9 cellular contexts compared by ENCODE assay signal in the genomic region with DNA sequence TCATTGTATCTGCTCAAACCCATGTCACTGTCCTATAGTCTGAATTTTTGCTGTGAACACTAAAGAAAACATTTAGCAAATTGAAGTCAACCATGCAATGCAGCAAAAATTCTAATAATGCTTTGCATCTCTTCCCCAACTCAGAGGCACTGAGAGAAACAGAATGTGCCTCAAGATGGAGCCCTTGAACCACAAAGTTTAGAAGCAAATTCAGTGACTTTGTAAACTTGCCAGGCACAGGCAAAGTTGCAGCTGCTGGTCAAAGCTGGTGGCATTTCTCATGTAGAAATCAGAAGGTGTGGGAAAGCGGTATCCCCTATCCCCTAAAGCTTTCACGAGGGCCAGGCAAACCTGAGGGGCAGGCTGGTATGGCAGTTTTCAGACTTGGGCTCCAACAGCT.
DNase-seq lines count a peak whose midpoint lies in the region; ATAC-seq, FAIRE-seq and TF ChIP-seq lines count a peak whose summit lies in the region.
"Had no signal": no experiment of that assay in that cellular context is flagged by ENCODE, and none has a peak within 500 bp of the region (broad histone marks: within the 10 kb centered on the region; RNA-seq: fewer than 3 reads in every experiment).

No MANE protein-coding gene starts in this region.

- no peaks in the 10 kb centered on the region for H3K36me3 ChIP-seq in IMR-90 (ENCODE audit: control insufficient read depth, insufficient read depth, low read length)

- no peak overlapping the region for H3K4me3 ChIP-seq in IMR-90 (ENCODE audit: insufficient read depth, low read depth, low read length)

- H4K20me1 ChIP-seq in IMR-90 (ENCODE audit: insufficient read depth, low read length): no peaks in the 10 kb centered on the region

- H3K9ac ChIP-seq in IMR-90 (ENCODE audit: low read depth, low read length): no peak overlapping the region; the same call in 1 of the 2 replicates

- no peak overlapping the region for H3K27ac Mint-ChIP-seq in natural killer cell treated with Interleukin-12 subunit alpha and Interleukin-12 subunit beta and Interleukin-15 and Interleukin-18, amount 100 ng/mL, for 72 hours
- H3K27ac Mint-ChIP-seq: memory B cell had no signal

- H3K27ac ChIP-seq in IMR-90 (ENCODE audit: insufficient read depth, low read length): peak overlapping the region; percentile 66

- no peak overlapping the region for H3K18ac ChIP-seq in IMR-90 (ENCODE audit: low read depth, low read length)

- TF ChIP-seq CTCF in IMR-90 (conservative IDR thresholded peaks at IDR 0.05; ENCODE audit: low read depth, low read length) (peak; percentile 69), D721Med (IDR thresholded peaks at IDR 0.05; ENCODE audit: insufficient read depth, missing control alignments) (no peak)

- H3K4ac ChIP-seq in IMR-90 (ENCODE audit: low read depth, low read length): peak overlapping the region; percentile 84

- H3K9me3 ChIP-seq in IMR-90 (ENCODE audit: control insufficient read depth, insufficient read depth, low read length): no peaks in the 10 kb centered on the region

- no peak for FAIRE-seq in D721Med (lab: Jason Lieb, UNC)

- BruUV-seq in IMR-90 (replicated peaks; lab: Mats Ljungman, UMichigan): no TSS peak

- intact Hi-C loops in IMR-90 (cut with micrococcal nuclease): loop anchor here (1.0 to 5.0 kb wide), 8 partner anchors 158 to 1054 kb away; no protein-coding TSS in a partner anchor

- H4K91ac ChIP-seq in IMR-90 (ENCODE audit: insufficient read depth, low read depth, low read length): peak overlapping the region; percentile 79

- H2BK15ac ChIP-seq in IMR-90 (ENCODE audit: low read depth, low read length): no peak overlapping the region; the same call in 1 of the 3 replicates

- CTCF ChIA-PET in IMR-90 (lab: Yijun Ruan, JAX): interaction anchor here (0.7 to 2.0 kb wide), 10 partner anchors 10 to 1054 kb away, joined by 3 to 11 read pairs (median 4); no protein-coding TSS in a partner anchor

- H3K9me3 Mint-ChIP-seq in natural killer cell treated with Interleukin-12 subunit alpha and Interleukin-12 subunit beta and Interleukin-15 and Interleukin-18, amount 100 ng/mL, for 72 hours: no peaks in the 10 kb centered on the region
- H3K9me3 Mint-ChIP-seq: memory B cell had no signal

- H2BK20ac ChIP-seq in IMR-90 (ENCODE audit: low read depth, low read length): peak overlapping the region; percentile 83; the same call in 1 of the 2 replicates

- peaks cover 0 to 2% of the 10 kb centered on the region in 2 donors for H3K4me1 Mint-ChIP-seq in natural killer cell treated with Interleukin-12 subunit alpha and Interleukin-12 subunit beta and Interleukin-15 and Interleukin-18, amount 100 ng/mL, for 72 hours (ENCODE audit: low read depth in 2 of 2)
- H3K4me1 Mint-ChIP-seq: memory B cell had no signal

- peak overlapping the region; percentile 37; the same call in 1 of the 2 replicates for H3K23ac ChIP-seq in IMR-90 (ENCODE audit: low read depth, low read length)

- H3K14ac ChIP-seq in IMR-90 (replicated peaks; ENCODE audit: low read depth, low read length): no peak overlapping the region

- POLR2A ChIA-PET in IMR-90 (lab: Charles Lee; ENCODE audit: unreplicated experiment): interaction anchor here (0.5 to 0.6 kb wide), 2 partner anchors 112 to 183 kb away, joined by 3 to 4 read pairs; no protein-coding TSS in a partner anchor

- H3K4me3 Mint-ChIP-seq in natural killer cell treated with Interleukin-12 subunit alpha and Interleukin-12 subunit beta and Interleukin-15 and Interleukin-18, amount 100 ng/mL, for 72 hours: no peak overlapping the region
- H3K4me3 Mint-ChIP-seq: memory B cell had no signal

- H2BK120ac ChIP-seq in IMR-90 (ENCODE audit: low read depth, low read length): peak overlapping the region; percentile 90

- H3K79me1 ChIP-seq in IMR-90 (ENCODE audit: low read depth in 1 of 2, low read length in 2 of 2): peaks cover 0 to 15% of the 10 kb centered on the region in 2 experiments; a peak in 2 of 4 replicates

- WGBS in IMR-90 (ENCODE audit: extremely low coverage in 2 of 2, insufficient read length in 1 of 2), 2 experiments: no CpG with 5 or more reads among the region's 2 CpGs

- H2AK9ac ChIP-seq in IMR-90 (replicated peaks; ENCODE audit: low read depth, low read length, poor library complexity): peak overlapping the region; percentile 62

- H4K8ac ChIP-seq in IMR-90 (ENCODE audit: low read depth in 2 of 2, low read length in 2 of 2): peak overlapping the region in 1 of 2 experiments; percentile 93; a peak in 3 of 4 replicates

- H2BK5ac ChIP-seq in IMR-90 (ENCODE audit: low read depth, low read length, poor library complexity, severe bottlenecking): peak overlapping the region; percentile 91

- peaks cover 27 to 30% of the 10 kb centered on the region in 2 donors for H3K27me3 Mint-ChIP-seq in natural killer cell treated with Interleukin-12 subunit alpha and Interleukin-12 subunit beta and Interleukin-15 and Interleukin-18, amount 100 ng/mL, for 72 hours

- H4K5ac ChIP-seq in IMR-90 (ENCODE audit: low read depth, low read length): no peak overlapping the region

- H3K4me2 ChIP-seq in IMR-90 (ENCODE audit: low read depth, low read length): no peak overlapping the region

- in situ Hi-C loops in Caki2 (cut with HindIII; ENCODE audit: low pct_unique_long_range_greater_than_20kb, low sequenced_read_pairs) (no loop called here), IMR-90 (cut with MboI; ENCODE audit: low sequenced_read_pairs) (loop anchor here (10.0 kb wide), 1 partner anchor 192 kb away; no protein-coding TSS in a partner anchor)

- TF ChIP-seq POLR2A in IMR-90 (IDR thresholded peaks at IDR 0.05; ENCODE audit: low read depth, low read length): no peak

- peak overlapping the region; percentile 82; the same call in 1 of the 2 replicates for H2AK5ac ChIP-seq in IMR-90 (ENCODE audit: low read depth, low read length)

- no peaks in the 10 kb centered on the region for H3K4me1 ChIP-seq in IMR-90 (ENCODE audit: control insufficient read depth, insufficient read depth, low read length)

- H3K27me3 ChIP-seq in IMR-90 (ENCODE audit: control insufficient read depth, insufficient read depth, low read length): peaks cover 4% of the 10 kb centered on the region

- peak overlapping the region; percentile 40 for H2AFZ ChIP-seq in IMR-90 (replicated peaks; ENCODE audit: low read length, poor library complexity)

- DNase-seq in Caki2 (ENCODE audit: low read depth) (peak; percentile 57), IMR-90 (peak; percentile 83), amniotic stem cell (lab: John Stamatoyannopoulos, UW) (peak; percentile 78), iPS DF 19.7 (ENCODE audit: low read depth, low spot score) (peak; percentile 2), D721Med (ENCODE audit: insufficient read length, low spot score) (no peak)
- peak; percentile 20 for DNase-seq in stimulated activated CD4-positive, alpha-beta T cell treated with anti-CD3 and anti-CD28 coated beads, Interleukin-4, amount 100 ng/mL, for 24 hours
- no peak for DNase-seq in natural killer cell treated with Interleukin-12 subunit alpha and Interleukin-12 subunit beta and Interleukin-15 and Interleukin-18, amount 100 ng/mL, for 72 hours (ENCODE audit: low spot score)

- TF ChIP-seq RAD21 in IMR-90 (IDR thresholded peaks at IDR 0.05; ENCODE audit: low read length): peak; percentile 81

- 0 out of 2 replicates have a peak overlapping the region, but pooled peaks have one; percentile 47 for H3K56ac ChIP-seq in IMR-90 (ENCODE audit: extremely low read depth, insufficient read depth, low read length)

- H3K36me3 Mint-ChIP-seq in natural killer cell treated with Interleukin-12 subunit alpha and Interleukin-12 subunit beta and Interleukin-15 and Interleukin-18, amount 100 ng/mL, for 72 hours: no peaks in the 10 kb centered on the region
- H3K36me3 Mint-ChIP-seq: memory B cell had no signal

- ATAC-seq in IMR-90 (ENCODE audit: low read depth) (peak; percentile 87), GM21381 (IDR thresholded peaks at IDR 0.05; ENCODE audit: unreplicated experiment) (no peak)
- ATAC-seq in natural killer cell treated with Interleukin-12 subunit alpha and Interleukin-12 subunit beta and Interleukin-15 and Interleukin-18, amount 100 ng/mL, for 72 hours: no peak

- peaks cover 13% of the 10 kb centered on the region for H3K9me1 ChIP-seq in IMR-90 (ENCODE audit: insufficient read depth, low read length)

- dilution Hi-C loops in IMR-90 (cut with HindIII; ENCODE audit: low sequenced_read_pairs, unreplicated experiment): no loop called here

TF ChIP-seq in IMR-90, 13 proteins besides CTCF, POLR2A, EP300 and RAD21:
- TF ChIP-seq ELK1 (IDR thresholded peaks at IDR 0.05; ENCODE audit: borderline replicate concordance, low read depth, low read length) (no peak), RCOR1 (IDR thresholded peaks at IDR 0.05; ENCODE audit: insufficient replicate concordance, low read length) (no peak), SMC3 (IDR thresholded peaks at IDR 0.05; ENCODE audit: low read depth, low read length) (peak; percentile 70)

Comparison
In these comparisons a context has a peak if more than half of its experiments do, and no peak if none do; other contexts are left out.
1. DNase-seq: peak in Caki2 (single experiment), IMR-90 (single experiment), amniotic stem cell (single experiment), iPS DF 19.7 (single experiment) and stimulated activated CD4-positive, alpha-beta T cell treated with anti-CD3 and anti-CD28 coated beads, Interleukin-4, amount 100 ng/mL, for 24 hours (single experiment); none in natural killer cell treated with Interleukin-12 subunit alpha and Interleukin-12 subunit beta and Interleukin-15 and Interleukin-18, amount 100 ng/mL, for 72 hours (single experiment) and D721Med (single experiment).